Comparison of ENCODE assay signal across 1 cellular context in the genomic region with DNA sequence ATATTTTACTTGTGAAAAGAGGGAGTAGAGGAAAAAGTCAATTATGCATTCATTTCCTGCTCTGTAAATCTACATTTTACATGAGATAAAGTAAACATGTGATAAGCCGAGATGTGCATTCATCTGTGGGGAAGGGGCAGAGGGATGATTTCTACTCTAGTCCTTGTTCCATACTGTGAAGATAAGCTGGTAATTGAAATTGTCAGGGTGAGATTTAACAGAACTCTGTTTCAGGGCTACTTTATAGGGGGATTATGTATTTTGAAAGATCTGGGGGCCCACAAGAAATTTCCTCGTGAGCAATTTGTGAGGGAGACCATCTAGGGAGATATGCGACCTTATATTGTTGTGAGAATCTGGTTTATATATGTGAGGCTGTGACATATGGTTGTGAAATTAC.
TF ChIP-seq lines count a peak whose summit lies in the region.

No MANE protein-coding gene starts in this region.

TF ChIP-seq in GM23338, 12 proteins besides CTCF, POLR2A, EP300 and RAD21 (continued from another document):
- TF ChIP-seq, protein P1, sequence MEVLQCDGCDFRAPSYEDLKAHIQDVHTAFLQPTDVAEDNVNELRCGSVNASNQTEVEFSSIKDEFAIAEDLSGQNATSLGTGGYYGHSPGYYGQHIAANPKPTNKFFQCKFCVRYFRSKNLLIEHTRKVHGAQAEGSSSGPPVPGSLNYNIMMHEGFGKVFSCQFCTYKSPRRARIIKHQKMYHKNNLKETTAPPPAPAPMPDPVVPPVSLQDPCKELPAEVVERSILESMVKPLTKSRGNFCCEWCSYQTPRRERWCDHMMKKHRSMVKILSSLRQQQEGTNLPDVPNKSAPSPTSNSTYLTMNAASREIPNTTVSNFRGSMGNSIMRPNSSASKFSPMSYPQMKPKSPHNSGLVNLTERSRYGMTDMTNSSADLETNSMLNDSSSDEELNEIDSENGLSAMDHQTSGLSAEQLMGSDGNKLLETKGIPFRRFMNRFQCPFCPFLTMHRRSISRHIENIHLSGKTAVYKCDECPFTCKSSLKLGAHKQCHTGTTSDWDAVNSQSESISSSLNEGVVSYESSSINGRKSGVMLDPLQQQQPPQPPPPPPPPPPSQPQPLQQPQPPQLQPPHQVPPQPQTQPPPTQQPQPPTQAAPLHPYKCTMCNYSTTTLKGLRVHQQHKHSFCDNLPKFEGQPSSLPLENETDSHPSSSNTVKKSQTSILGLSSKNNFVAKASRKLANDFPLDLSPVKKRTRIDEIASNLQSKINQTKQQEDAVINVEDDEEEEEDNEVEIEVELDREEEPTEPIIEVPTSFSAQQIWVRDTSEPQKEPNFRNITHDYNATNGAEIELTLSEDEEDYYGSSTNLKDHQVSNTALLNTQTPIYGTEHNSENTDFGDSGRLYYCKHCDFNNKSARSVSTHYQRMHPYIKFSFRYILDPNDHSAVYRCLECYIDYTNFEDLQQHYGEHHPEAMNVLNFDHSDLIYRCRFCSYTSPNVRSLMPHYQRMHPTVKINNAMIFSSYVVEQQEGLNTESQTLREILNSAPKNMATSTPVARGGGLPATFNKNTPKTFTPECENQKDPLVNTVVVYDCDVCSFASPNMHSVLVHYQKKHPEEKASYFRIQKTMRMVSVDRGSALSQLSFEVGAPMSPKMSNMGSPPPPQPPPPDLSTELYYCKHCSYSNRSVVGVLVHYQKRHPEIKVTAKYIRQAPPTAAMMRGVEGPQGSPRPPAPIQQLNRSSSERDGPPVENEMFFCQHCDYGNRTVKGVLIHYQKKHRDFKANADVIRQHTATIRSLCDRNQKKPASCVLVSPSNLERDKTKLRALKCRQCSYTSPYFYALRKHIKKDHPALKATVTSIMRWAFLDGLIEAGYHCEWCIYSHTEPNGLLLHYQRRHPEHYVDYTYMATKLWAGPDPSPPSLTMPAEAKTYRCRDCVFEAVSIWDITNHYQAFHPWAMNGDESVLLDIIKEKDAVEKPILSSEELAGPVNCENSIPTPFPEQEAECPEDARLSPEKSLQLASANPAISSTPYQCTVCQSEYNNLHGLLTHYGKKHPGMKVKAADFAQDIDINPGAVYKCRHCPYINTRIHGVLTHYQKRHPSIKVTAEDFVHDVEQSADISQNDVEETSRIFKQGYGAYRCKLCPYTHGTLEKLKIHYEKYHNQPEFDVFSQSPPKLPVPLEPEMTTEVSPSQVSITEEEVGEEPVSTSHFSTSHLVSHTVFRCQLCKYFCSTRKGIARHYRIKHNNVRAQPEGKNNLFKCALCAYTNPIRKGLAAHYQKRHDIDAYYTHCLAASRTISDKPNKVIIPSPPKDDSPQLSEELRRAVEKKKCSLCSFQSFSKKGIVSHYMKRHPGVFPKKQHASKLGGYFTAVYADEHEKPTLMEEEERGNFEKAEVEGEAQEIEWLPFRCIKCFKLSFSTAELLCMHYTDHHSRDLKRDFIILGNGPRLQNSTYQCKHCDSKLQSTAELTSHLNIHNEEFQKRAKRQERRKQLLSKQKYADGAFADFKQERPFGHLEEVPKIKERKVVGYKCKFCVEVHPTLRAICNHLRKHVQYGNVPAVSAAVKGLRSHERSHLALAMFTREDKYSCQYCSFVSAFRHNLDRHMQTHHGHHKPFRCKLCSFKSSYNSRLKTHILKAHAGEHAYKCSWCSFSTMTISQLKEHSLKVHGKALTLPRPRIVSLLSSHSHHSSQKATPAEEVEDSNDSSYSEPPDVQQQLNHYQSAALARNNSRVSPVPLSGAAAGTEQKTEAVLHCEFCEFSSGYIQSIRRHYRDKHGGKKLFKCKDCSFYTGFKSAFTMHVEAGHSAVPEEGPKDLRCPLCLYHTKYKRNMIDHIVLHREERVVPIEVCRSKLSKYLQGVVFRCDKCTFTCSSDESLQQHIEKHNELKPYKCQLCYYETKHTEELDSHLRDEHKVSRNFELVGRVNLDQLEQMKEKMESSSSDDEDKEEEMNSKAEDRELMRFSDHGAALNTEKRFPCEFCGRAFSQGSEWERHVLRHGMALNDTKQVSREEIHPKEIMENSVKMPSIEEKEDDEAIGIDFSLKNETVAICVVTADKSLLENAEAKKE (CRISPR knock-in tag; IDR thresholded peaks at IDR 0.05) = no peak
- TF ChIP-seq CREB1 (CRISPR knock-in tag; IDR thresholded peaks at IDR 0.05; ENCODE audit: low read depth) = no peak
- no peak for TF ChIP-seq POLR2AphosphoS5 (IDR thresholded peaks at IDR 0.05; ENCODE audit: low read depth)
- no peak for TF ChIP-seq REST (IDR thresholded peaks at IDR 0.05; ENCODE audit: unreplicated experiment)
- no peak for TF ChIP-seq NANOG (IDR thresholded peaks at IDR 0.05; ENCODE audit: borderline replicate concordance)
- TF ChIP-seq ZNF114 (CRISPR knock-in tag; IDR thresholded peaks at IDR 0.05) = no peak
- no peak for TF ChIP-seq STAT1 (IDR thresholded peaks at IDR 0.05; ENCODE audit: unreplicated experiment)
